ENCODE assay signal across 8 cellular contexts in genomic region chr3:31077021-31077601, GRCh38.
DNase-seq lines count a peak whose midpoint lies in the region; ATAC-seq and TF ChIP-seq lines count a peak whose summit lies in the region.

No MANE protein-coding gene starts in this region.

- no peaks in the 10 kb centered on the region for H3K27me3 Mint-ChIP-seq in activated naive CD4-positive, alpha-beta T cell treated with anti-CD3 and anti-CD28 coated beads, Interleukin-2, amount 10 ng/mL, durations not matched to agents 7 days and 5 days
- peaks cover 0 to 2% (median 0%) of the 10 kb centered on the region in 3 donors for H3K27me3 Mint-ChIP-seq in CD14-positive monocyte (ENCODE audit: low read depth in 3 of 3)

- no peak overlapping the region for H3K27ac ChIP-seq in upper lobe of right lung

- H3K36me3 ChIP-seq in upper lobe of right lung, result no peaks in the 10 kb centered on the region

- H3K4me1 ChIP-seq in upper lobe of right lung, result no peaks in the 10 kb centered on the region

- ATAC-seq in upper lobe of right lung, result no peak

- H3K36me3 Mint-ChIP-seq in activated naive CD4-positive, alpha-beta T cell treated with anti-CD3 and anti-CD28 coated beads, Interleukin-2, amount 10 ng/mL, durations not matched to agents 7 days and 5 days, result peaks cover 1% of the 10 kb centered on the region
- H3K36me3 Mint-ChIP-seq in CD14-positive monocyte, result no peaks in the 10 kb centered on the region

- H3K9me3 ChIP-seq in upper lobe of right lung, result no peaks in the 10 kb centered on the region

- H3K27me3 ChIP-seq in upper lobe of right lung, result no peaks in the 10 kb centered on the region

- no peak for TF ChIP-seq CTCF in CD14-positive monocyte (IDR thresholded peaks at IDR 0.05)
- TF ChIP-seq CTCF in upper lobe of right lung (IDR thresholded peaks at IDR 0.05), result no peak

- H3K27ac Mint-ChIP-seq in activated naive CD4-positive, alpha-beta T cell treated with anti-CD3 and anti-CD28 coated beads, Interleukin-2, amount 10 ng/mL, durations not matched to agents 7 days and 5 days, result no peak overlapping the region
- H3K27ac Mint-ChIP-seq in CD14-positive monocyte, result no peak overlapping the region

- no peak overlapping the region for H3K4me3 ChIP-seq in upper lobe of right lung

- H3K9me3 Mint-ChIP-seq in activated naive CD4-positive, alpha-beta T cell treated with anti-CD3 and anti-CD28 coated beads, Interleukin-2, amount 10 ng/mL, durations not matched to agents 7 days and 5 days, result peaks cover 4% of the 10 kb centered on the region
- peaks cover 5 to 15% (median 7%) of the 10 kb centered on the region in 7 donors for H3K9me3 Mint-ChIP-seq in CD14-positive monocyte

- CTCF ChIA-PET in activated naive CD4-positive, alpha-beta T cell treated with anti-CD3 and anti-CD28 coated beads, Interleukin-2, amount 10 ng/mL, durations not matched to agents 7 days and 5 days (lab: Charles Lee), result no interaction called here

- peaks cover 10% of the 10 kb centered on the region for H3K4me1 Mint-ChIP-seq in activated naive CD4-positive, alpha-beta T cell treated with anti-CD3 and anti-CD28 coated beads, Interleukin-2, amount 10 ng/mL, durations not matched to agents 7 days and 5 days
- H3K4me1 Mint-ChIP-seq in CD14-positive monocyte, result no peaks in the 10 kb centered on the region

- no peak overlapping the region for H3K4me3 Mint-ChIP-seq in activated naive CD4-positive, alpha-beta T cell treated with anti-CD3 and anti-CD28 coated beads, Interleukin-2, amount 10 ng/mL, durations not matched to agents 7 days and 5 days
- H3K4me3 Mint-ChIP-seq in CD14-positive monocyte, result no peak overlapping the region

- DNase-seq in GM03348 (ENCODE audit: low spot score) (peak; percentile 73), HS-5 (ENCODE audit: low read depth) (peak; percentile 91), non-pigmented ciliary epithelial cell (ENCODE audit: low read depth) (peak; percentile 83), iPS-NIHi7 (ENCODE audit: extremely low spot score) (no peak), CD14-positive monocyte (ENCODE audit: low spot score) (no peak), SKM-1 treated with dmso at 0.1 percent for 144 hours (lab: John Stamatoyannopoulos, UW; ENCODE audit: unreplicated experiment) (no peak), upper lobe of right lung (no peak)
- peak; percentile 40 for DNase-seq in activated naive CD4-positive, alpha-beta T cell treated with anti-CD3 and anti-CD28 coated beads, Interleukin-2, amount 10 ng/mL, durations not matched to agents 7 days and 5 days

- intact Hi-C loops in CD14-positive monocyte (cut with micrococcal nuclease), result no loop called here
- intact Hi-C loops in upper lobe of right lung (cut with DNase I), result no loop called here

Comparison
In these comparisons a context has a peak if more than half of its experiments do, and no peak if none do; other contexts are left out.
1. DNase-seq: peak in GM03348 (single experiment), HS-5 (single experiment), activated naive CD4-positive, alpha-beta T cell treated with anti-CD3 and anti-CD28 coated beads, Interleukin-2, amount 10 ng/mL, durations not matched to agents 7 days and 5 days (single experiment) and non-pigmented ciliary epithelial cell (single experiment); none in iPS-NIHi7 (single experiment), CD14-positive monocyte (single experiment), SKM-1 treated with dmso at 0.1 percent for 144 hours (single experiment) and upper lobe of right lung (single experiment).